21 cellular contexts compared by ENCODE assay signal in genomic region chr18:27645929-27646328, GRCh38.
DNase-seq lines count a peak whose midpoint lies in the region; ATAC-seq and TF ChIP-seq lines count a peak whose summit lies in the region.
"Had no signal": no experiment of that assay in that cellular context is flagged by ENCODE, and none has a peak within 500 bp of the region (broad histone marks: within the 10 kb centered on the region; RNA-seq: fewer than 3 reads in every experiment).

No MANE protein-coding gene starts in this region.

- DNase-seq in DMS53 (lab: John Stamatoyannopoulos, UW) = peak; percentile 50
- peak; percentile 9 for DNase-seq in M059J (ENCODE audit: low read depth)
- DNase-seq in cardiac fibroblast (ENCODE audit: low read depth in 2 of 2) = peak; percentile 2 to 10
- DNase-seq in myocyte (ENCODE audit: low read depth) = peak; percentile 43
- DNase-seq in naive thymus-derived CD4-positive, alpha-beta T cell = no peak
- DNase-seq in tibial nerve (ENCODE audit: low spot score in 2 of 2) = no peak
- no peak for DNase-seq in NK-92 (lab: John Stamatoyannopoulos, UW; ENCODE audit: unreplicated experiment)
- no peak for DNase-seq in T-helper 2 cell treated with Interferon-gamma antibody and Interleukin-4, amounts not matched to agents 5 μg/mL and 100 μg/mL, for 36 hours (ENCODE audit: low spot score)
- DNase-seq: GF-D8, HFFc6, Kasumi-1, MV-4-11, NCI-H1417, NCI-H1930, NCI-H446, NCI-H69, PC-9, T-helper 1 cell had no signal

- H3K4me1 Mint-ChIP-seq in naive thymus-derived CD4-positive, alpha-beta T cell = no peaks in the 10 kb centered on the region
- no peaks in the 10 kb centered on the region for H3K4me1 Mint-ChIP-seq in T-helper 2 cell treated with Interferon-gamma antibody and Interleukin-4, amounts not matched to agents 5 μg/mL and 100 μg/mL, for 36 hours (ENCODE audit: low read depth)

- no peak overlapping the region for H3K27ac Mint-ChIP-seq in naive thymus-derived CD4-positive, alpha-beta T cell
- no peak overlapping the region for H3K27ac Mint-ChIP-seq in T-helper 2 cell treated with Interferon-gamma antibody and Interleukin-4, amounts not matched to agents 5 μg/mL and 100 μg/mL, for 36 hours
- H3K27ac Mint-ChIP-seq: HFFc6 had no signal

- H3K9me3 ChIP-seq in naive thymus-derived CD4-positive, alpha-beta T cell (ENCODE audit: control insufficient read depth in 2 of 3, low read length in 3 of 3) = no peaks in the 10 kb centered on the region
- H3K9me3 ChIP-seq in tibial nerve = no peaks in the 10 kb centered on the region
- H3K9me3 ChIP-seq: BLaER1 had no signal

- H3K4me3 ChIP-seq in cardiac fibroblast (replicated peaks in 1 of 2; ENCODE audit: low read depth in 2 of 2, low read length in 2 of 2) (no peak overlapping the region), tibial nerve (no peak overlapping the region)
- H3K4me3 ChIP-seq in naive thymus-derived CD4-positive, alpha-beta T cell (ENCODE audit: low read length) = no peak overlapping the region
- H3K4me3 ChIP-seq: BLaER1, PC-9 had no signal

- no peak for ATAC-seq in naive thymus-derived CD4-positive, alpha-beta T cell
- ATAC-seq: Right ventricle myocardium inferior, SK-N-SH treated with all-trans-retinoic acid at 6 μM for 48 hours had no signal

- intact Hi-C loops in naive thymus-derived CD4-positive, alpha-beta T cell (cut with micrococcal nuclease) = no loop called here

- no peak overlapping the region for H3K4me3 Mint-ChIP-seq in naive thymus-derived CD4-positive, alpha-beta T cell
- no peak overlapping the region for H3K4me3 Mint-ChIP-seq in T-helper 2 cell treated with Interferon-gamma antibody and Interleukin-4, amounts not matched to agents 5 μg/mL and 100 μg/mL, for 36 hours
- H3K4me3 Mint-ChIP-seq: HFFc6 had no signal

- no peaks in the 10 kb centered on the region for H3K27me3 ChIP-seq in naive thymus-derived CD4-positive, alpha-beta T cell (ENCODE audit: control insufficient read depth in 2 of 2, insufficient read depth in 2 of 2, low read length in 2 of 2)
- no peaks in the 10 kb centered on the region for H3K27me3 ChIP-seq in tibial nerve
- H3K27me3 ChIP-seq: BLaER1 had no signal

- H3K36me3 ChIP-seq in naive thymus-derived CD4-positive, alpha-beta T cell (ENCODE audit: control insufficient read depth in 2 of 3, insufficient read depth in 3 of 3, low read length in 3 of 3) = no peaks in the 10 kb centered on the region
- H3K36me3 ChIP-seq in tibial nerve = no peaks in the 10 kb centered on the region
- H3K36me3 ChIP-seq: BLaER1 had no signal

- TF ChIP-seq CTCF in cardiac fibroblast (IDR thresholded peaks at IDR 0.05; ENCODE audit: low read depth, low read length) (no peak), tibial nerve (IDR thresholded peaks at IDR 0.05) (no peak)

- peaks cover 0 to 15% (median 0%) of the 10 kb centered on the region in 11 donors for H3K9me3 Mint-ChIP-seq in naive thymus-derived CD4-positive, alpha-beta T cell
- H3K9me3 Mint-ChIP-seq in T-helper 2 cell treated with Interferon-gamma antibody and Interleukin-4, amounts not matched to agents 5 μg/mL and 100 μg/mL, for 36 hours = no peaks in the 10 kb centered on the region
- H3K9me3 Mint-ChIP-seq: HFFc6 had no signal

- TF ChIP-seq POLR2A in tibial nerve (IDR thresholded peaks at IDR 0.05) = no peak

- CTCF ChIA-PET in naive thymus-derived CD4-positive, alpha-beta T cell (lab: Charles Lee) = no interaction called here

- WGBS in tibial nerve, 2 donors = 37 to 42% methylated on average over 1 of the region's 1 CpG

- no peak for TF ChIP-seq EP300 in tibial nerve (IDR thresholded peaks at IDR 0.05)

- POLR2A ChIA-PET in naive thymus-derived CD4-positive, alpha-beta T cell (lab: Charles Lee) = no interaction called here

- no peaks in the 10 kb centered on the region for H3K27me3 Mint-ChIP-seq in naive thymus-derived CD4-positive, alpha-beta T cell
- H3K27me3 Mint-ChIP-seq in T-helper 2 cell treated with Interferon-gamma antibody and Interleukin-4, amounts not matched to agents 5 μg/mL and 100 μg/mL, for 36 hours (ENCODE audit: low read depth) = no peaks in the 10 kb centered on the region

- no peak overlapping the region for H3K27ac ChIP-seq in naive thymus-derived CD4-positive, alpha-beta T cell (ENCODE audit: low read depth, low read length)
- H3K27ac ChIP-seq in tibial nerve = no peak overlapping the region
- H3K27ac ChIP-seq: BLaER1, PC-9 had no signal

- no peaks in the 10 kb centered on the region for H3K4me1 ChIP-seq in naive thymus-derived CD4-positive, alpha-beta T cell (ENCODE audit: control insufficient read depth in 2 of 2, insufficient read depth in 2 of 2, low read length in 2 of 2)
- H3K4me1 ChIP-seq in tibial nerve = no peaks in the 10 kb centered on the region
- H3K4me1 ChIP-seq: BLaER1 had no signal

- no peaks in the 10 kb centered on the region for H3K36me3 Mint-ChIP-seq in naive thymus-derived CD4-positive, alpha-beta T cell
- no peaks in the 10 kb centered on the region for H3K36me3 Mint-ChIP-seq in T-helper 2 cell treated with Interferon-gamma antibody and Interleukin-4, amounts not matched to agents 5 μg/mL and 100 μg/mL, for 36 hours (ENCODE audit: low read depth)

Comparison
In these comparisons a context has a peak if more than half of its experiments do, and no peak if none do; other contexts are left out.
1. DNase-seq: peak in DMS53 (single experiment), M059J (single experiment), cardiac fibroblast (2 of 2) and myocyte (single experiment); none in naive thymus-derived CD4-positive, alpha-beta T cell (0 of 9), tibial nerve (0 of 2), NK-92 (single experiment) and T-helper 2 cell treated with Interferon-gamma antibody and Interleukin-4, amounts not matched to agents 5 μg/mL and 100 μg/mL, for 36 hours (single experiment).